Comparison of ENCODE assay signal across 8 cellular contexts in the genomic region with DNA sequence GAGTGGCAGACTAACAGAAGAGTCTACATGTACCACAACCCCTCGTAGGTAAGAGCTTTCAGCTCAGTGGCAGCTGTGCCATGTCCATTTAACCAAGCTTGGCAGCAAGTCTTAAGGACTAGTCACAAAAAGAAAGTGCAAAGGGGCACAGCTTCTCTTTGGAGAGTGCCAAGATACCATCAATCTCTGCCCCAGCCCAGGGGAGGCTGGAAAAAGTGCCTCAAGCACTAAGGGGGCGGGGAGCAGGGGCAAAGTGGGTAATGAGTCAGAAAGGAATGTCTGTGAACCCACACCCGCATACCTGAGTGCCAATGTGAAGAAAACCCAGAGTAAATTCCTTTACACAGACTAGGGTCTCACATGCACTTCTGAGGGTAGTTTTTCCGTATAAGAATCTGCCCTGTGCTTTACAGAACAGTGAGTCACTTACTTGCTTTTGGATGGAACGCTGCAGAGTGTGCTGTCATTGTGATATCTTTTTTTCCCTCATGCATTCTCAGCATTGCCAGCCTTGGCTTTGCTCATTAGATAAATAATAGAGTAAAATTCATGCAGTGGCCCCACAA.
DNase-seq lines count a peak whose midpoint lies in the region; ATAC-seq and TF ChIP-seq lines count a peak whose summit lies in the region.

No MANE protein-coding gene starts in this region.

- no peak for TF ChIP-seq CTCF in Calu3 (IDR thresholded peaks at IDR 0.05; ENCODE audit: unreplicated experiment)

- no peak overlapping the region for H3K9ac ChIP-seq in duodenal mucosa (ENCODE audit: low read depth in 1 of 2, low read length in 2 of 2)
- peak overlapping the region; percentile 87 for H3K9ac ChIP-seq in skeletal muscle satellite cell (ENCODE audit: low read depth, low read length)

- H3K36me3 Mint-ChIP-seq in Calu3 (ENCODE audit: insufficient read depth, unreplicated experiment) = peaks cover 25% of the 10 kb centered on the region

- H3K9me3 ChIP-seq in duodenal mucosa (ENCODE audit: control insufficient read depth in 1 of 2, low read length in 2 of 2) = no peaks in the 10 kb centered on the region
- H3K9me3 ChIP-seq in skeletal muscle satellite cell (replicated peaks; ENCODE audit: low read length) = no peaks in the 10 kb centered on the region

- peaks cover 65% of the 10 kb centered on the region for H3K4me1 Mint-ChIP-seq in Calu3 (ENCODE audit: low read depth, unreplicated experiment)

- ATAC-seq in HG03565 (IDR thresholded peaks at IDR 0.05; ENCODE audit: unreplicated experiment) = no peak
- no peak for ATAC-seq in HG03342 (IDR thresholded peaks at IDR 0.05; ENCODE audit: unreplicated experiment)
- ATAC-seq in HG02981 (IDR thresholded peaks at IDR 0.05; ENCODE audit: unreplicated experiment) = no peak

- CTCF ChIA-PET in Calu3 (lab: Charles Lee) = interaction anchor here (0.6 to 0.8 kb wide), 2 partner anchors 64 to 476 kb away, joined by 3 read pairs; no protein-coding TSS in a partner anchor

- peak; percentile 90 for DNase-seq in Calu3
- peak; percentile 88 for DNase-seq in SW480 (ENCODE audit: low spot score)
- DNase-seq in NK-92 treated with Interleukin-12 subunit alpha and Interleukin-12 subunit beta, amount 100 ng/mL, for 24 hours (lab: John Stamatoyannopoulos, UW) = no peak

- peak overlapping the region; percentile 14 for H3K27ac ChIP-seq in duodenal mucosa (ENCODE audit: low read depth, low read length)

- no TSS peak for BruUV-seq in Calu3 (replicated peaks; lab: Mats Ljungman, UMichigan)

- no peaks in the 10 kb centered on the region for H3K27me3 Mint-ChIP-seq in Calu3 (ENCODE audit: unreplicated experiment)

- H3K4me3 ChIP-seq in duodenal mucosa (ENCODE audit: low read depth in 1 of 2, low read length in 2 of 2) (no peak overlapping the region), skeletal muscle satellite cell (ENCODE audit: low read length) (peak overlapping the region; percentile 17)

- peak overlapping the region; percentile 31 for H3K4me3 Mint-ChIP-seq in Calu3 (ENCODE audit: low read depth, unreplicated experiment)

- H3K27me3 ChIP-seq in duodenal mucosa (ENCODE audit: control insufficient read depth in 1 of 2, insufficient read depth in 2 of 2, low read length in 2 of 2) = no peaks in the 10 kb centered on the region
- H3K27me3 ChIP-seq in skeletal muscle satellite cell (ENCODE audit: control insufficient read depth, insufficient read depth, low read length) = peaks cover 4% of the 10 kb centered on the region

- H3K9me3 Mint-ChIP-seq in Calu3 (ENCODE audit: low read depth, unreplicated experiment) = no peaks in the 10 kb centered on the region

- peak overlapping the region; percentile 77 for H3K4me2 ChIP-seq in skeletal muscle satellite cell (ENCODE audit: low read length)

- peak overlapping the region; percentile 94 for H3K27ac Mint-ChIP-seq in Calu3 (ENCODE audit: unreplicated experiment)

- H3K4me1 ChIP-seq in duodenal mucosa (ENCODE audit: control insufficient read depth in 1 of 2, insufficient read depth in 2 of 2, low read length in 2 of 2) (peaks cover 13 to 20% of the 10 kb centered on the region in 2 donors), skeletal muscle satellite cell (ENCODE audit: control insufficient read depth, insufficient read depth, low read length) (peaks cover 33% of the 10 kb centered on the region)

- intact Hi-C loops in Calu3 (cut with micrococcal nuclease; ENCODE audit: unreplicated experiment) = loop anchor here (2.0 to 5.0 kb wide), 3 partner anchors 51 to 117 kb away; no protein-coding TSS in a partner anchor

- H3K36me3 ChIP-seq in duodenal mucosa (ENCODE audit: control insufficient read depth in 1 of 2, insufficient read depth in 2 of 2, low read length in 2 of 2) (no peaks in the 10 kb centered on the region), skeletal muscle satellite cell (ENCODE audit: insufficient read depth, low read length) (no peaks in the 10 kb centered on the region)
